Comparison of ENCODE assay signal across 7 cellular contexts in genomic region chr17:13070732-13071131, GRCh38.
"Had no signal": no experiment of that assay in that cellular context is flagged by ENCODE, and none has a peak within 500 bp of the region (broad histone marks: within the 10 kb centered on the region; RNA-seq: fewer than 3 reads in every experiment).

No MANE protein-coding gene starts in this region.

- DNase-seq: GDM1, GF-D8 had no signal

- FAIRE-seq: G401.6, GM12891, GM12892, GM18507, GM19239 had no signal
